In genomic region chr14:37985826-37986470, GRCh38 we compare ENCODE assay signal across 8 cellular contexts.
DNase-seq lines count a peak whose midpoint lies in the region; ATAC-seq and TF ChIP-seq lines count a peak whose summit lies in the region.

No MANE protein-coding gene starts in this region.

- H3K27me3 ChIP-seq in gastroesophageal sphincter = no peaks in the 10 kb centered on the region

- no peak for ATAC-seq in gastroesophageal sphincter
- no peak for ATAC-seq in GM19324 (IDR thresholded peaks at IDR 0.05; ENCODE audit: low FRiP score, unreplicated experiment)

- H3K4me1 ChIP-seq in gastroesophageal sphincter = no peaks in the 10 kb centered on the region

- 52 to 59% methylated on average over 2 of the region's 2 CpGs for WGBS in gastroesophageal sphincter (ENCODE audit: low coverage in 1 of 2), 2 donors

- TF ChIP-seq CTCF in GM20000 (IDR thresholded peaks at IDR 0.05; ENCODE audit: extremely low read depth, missing control alignments) (peak; percentile 29), gastroesophageal sphincter (IDR thresholded peaks at IDR 0.05) (peak; percentile 31 to 52 (median 44)), retinal pigment epithelial cell (conservative IDR thresholded peaks at IDR 0.05; ENCODE audit: low read depth, low read length) (peak; percentile 80)

- H3K36me3 ChIP-seq in gastroesophageal sphincter = no peaks in the 10 kb centered on the region

- no peak overlapping the region for H3K27ac ChIP-seq in gastroesophageal sphincter

- peak; percentile 34 for DNase-seq in CD1c-positive myeloid dendritic cell (ENCODE audit: extremely low spot score)
- DNase-seq in GM20000 (ENCODE audit: low spot score) = peak; percentile 4
- DNase-seq in NCI-H82 (lab: John Stamatoyannopoulos, UW) = peak; percentile 79
- peak; percentile 40 for DNase-seq in activated T-cell treated with anti-CD3 and anti-CD28 coated beads, Interleukin-2, amount 50 U/mL, for 1 hour
- DNase-seq in retinal pigment epithelial cell (ENCODE audit: low read depth) = peak; percentile 5
- no peak for DNase-seq in epidermal melanocyte (ENCODE audit: insufficient read length, low spot score)

- H3K4me3 ChIP-seq in gastroesophageal sphincter (no peak overlapping the region), retinal pigment epithelial cell (ENCODE audit: low read length) (no peak overlapping the region)

- no peak for TF ChIP-seq EP300 in gastroesophageal sphincter (IDR thresholded peaks at IDR 0.05)

- H3K9me3 ChIP-seq in gastroesophageal sphincter = peaks cover 0 to 10% (median 0%) of the 10 kb centered on the region in 3 donors

- TF ChIP-seq POLR2A in gastroesophageal sphincter (IDR thresholded peaks at IDR 0.05) = no peak

Comparison
In these comparisons a context has a peak if more than half of its experiments do, and no peak if none do; other contexts are left out.
1. CTCF ChIP-seq: peak in every context shown above with its lines; median percentile 80 in retinal pigment epithelial cell; 44 in gastroesophageal sphincter; 29 in GM20000.